8 cellular contexts compared by ENCODE assay signal in the genomic region with DNA sequence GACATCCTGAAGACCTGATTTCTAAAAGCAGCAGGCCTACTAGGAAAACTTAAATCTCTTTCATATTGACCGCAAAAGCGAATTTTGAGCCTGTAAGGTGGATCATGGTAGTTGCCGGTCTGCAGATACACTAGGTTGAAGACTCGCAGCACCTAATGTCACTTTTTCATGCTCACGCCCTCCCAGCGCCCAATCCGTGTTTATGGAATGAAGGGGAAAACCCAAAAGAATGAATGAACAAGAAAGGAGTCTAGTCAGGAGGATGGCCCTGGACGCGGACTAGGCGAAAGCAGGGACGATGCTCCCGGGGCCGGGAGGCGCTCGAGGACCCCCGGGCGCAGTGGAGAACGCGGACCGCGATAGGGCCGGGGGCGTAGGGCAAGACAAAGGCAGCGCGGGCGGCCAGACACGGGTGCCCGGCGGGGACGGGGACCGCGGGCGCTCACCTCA.
DNase-seq lines count a peak whose midpoint lies in the region; TF ChIP-seq lines count a peak whose summit lies in the region.

No MANE protein-coding gene starts in this region.

- peak overlapping the region; percentile 73 for H2AFZ ChIP-seq in OCI-LY3 (ENCODE audit: low read depth, low read length)

- H3K79me2 ChIP-seq in OCI-LY3 (ENCODE audit: low read length): peaks cover 39% of the 10 kb centered on the region

- H3K9ac ChIP-seq in OCI-LY3 (ENCODE audit: low read length): peak overlapping the region; percentile 76

- peak overlapping the region; percentile 90 for H3K4me3 ChIP-seq in OCI-LY3 (ENCODE audit: low read length)
- H3K4me3 ChIP-seq in choroid plexus epithelial cell (ENCODE audit: low read depth, low read length): peak overlapping the region; percentile 84
- H3K4me3 ChIP-seq in muscle layer of duodenum (ENCODE audit: low read depth in 1 of 2, low read length in 2 of 2): peak overlapping the region; percentile 84 to 95

- peaks cover 12% of the 10 kb centered on the region for H4K20me1 ChIP-seq in OCI-LY3 (ENCODE audit: insufficient read depth, low read length)

- H3K4me2 ChIP-seq in OCI-LY3 (ENCODE audit: low read length): peak overlapping the region; percentile 97

- DNase-seq in NCI-H2227 (lab: John Stamatoyannopoulos, UW; ENCODE audit: unreplicated experiment) (peak; percentile 35), NCI-H2227 treated with DMSO at 0.1 percent for 48 hours (lab: John Stamatoyannopoulos, UW) (no peak), choroid plexus epithelial cell (ENCODE audit: low read depth) (peak; percentile 29), NOMO-1 treated with DMSO at 0.1 percent for 48 hours (lab: John Stamatoyannopoulos, UW; ENCODE audit: unreplicated experiment) (no peak), superior temporal gyrus (ENCODE audit: extremely low spot score) (no peak), amniotic stem cell (lab: John Stamatoyannopoulos, UW) (no peak)

- no peak for TF ChIP-seq CTCF in OCI-LY3 (IDR thresholded peaks at IDR 0.05; ENCODE audit: low read depth, low read length)
- no peak for TF ChIP-seq CTCF in choroid plexus epithelial cell (conservative IDR thresholded peaks at IDR 0.05; ENCODE audit: low read depth, low read length)

- H3K27me3 ChIP-seq in OCI-LY3 (ENCODE audit: low read depth, low read length): peaks cover 14% of the 10 kb centered on the region
- H3K27me3 ChIP-seq in muscle layer of duodenum (ENCODE audit: low read depth, low read length): no peaks in the 10 kb centered on the region

- H3K4me1 ChIP-seq in OCI-LY3 (ENCODE audit: low read length) (peaks cover 33% of the 10 kb centered on the region), muscle layer of duodenum (ENCODE audit: control insufficient read depth in 1 of 2, insufficient read depth in 2 of 2, low read length in 2 of 2) (peaks cover 6 to 15% of the 10 kb centered on the region in 2 donors)

- H3K9me3 ChIP-seq in OCI-LY3 (ENCODE audit: insufficient read depth, low read length): no peaks in the 10 kb centered on the region
- no peaks in the 10 kb centered on the region for H3K9me3 ChIP-seq in muscle layer of duodenum (ENCODE audit: control insufficient read depth in 1 of 2, low read length in 2 of 2)

- no peaks in the 10 kb centered on the region for H3K36me3 ChIP-seq in OCI-LY3 (replicated peaks; ENCODE audit: low read depth, low read length)
- no peaks in the 10 kb centered on the region for H3K36me3 ChIP-seq in muscle layer of duodenum (ENCODE audit: control insufficient read depth in 1 of 2, insufficient read depth in 2 of 2, low read length in 2 of 2)

- H3K27ac ChIP-seq in OCI-LY3 (ENCODE audit: low read length) (peak overlapping the region; percentile 59; the same call in 1 of the 2 replicates), muscle layer of duodenum (ENCODE audit: low read length) (peak overlapping the region; percentile 77)

Comparison
In these comparisons a context has a peak if more than half of its experiments do, and no peak if none do; other contexts are left out.
1. DNase-seq: peak in NCI-H2227 (single experiment) and choroid plexus epithelial cell (single experiment); none in NCI-H2227 treated with DMSO at 0.1 percent for 48 hours (single experiment), NOMO-1 treated with DMSO at 0.1 percent for 48 hours (single experiment), superior temporal gyrus (single experiment) and amniotic stem cell (single experiment).
2. Peak in every context shown above with its lines, with median percentiles within 50 percentile points of each other: H3K4me3 ChIP-seq.